ENCODE assay signal across 1 cellular context in the genomic region with DNA sequence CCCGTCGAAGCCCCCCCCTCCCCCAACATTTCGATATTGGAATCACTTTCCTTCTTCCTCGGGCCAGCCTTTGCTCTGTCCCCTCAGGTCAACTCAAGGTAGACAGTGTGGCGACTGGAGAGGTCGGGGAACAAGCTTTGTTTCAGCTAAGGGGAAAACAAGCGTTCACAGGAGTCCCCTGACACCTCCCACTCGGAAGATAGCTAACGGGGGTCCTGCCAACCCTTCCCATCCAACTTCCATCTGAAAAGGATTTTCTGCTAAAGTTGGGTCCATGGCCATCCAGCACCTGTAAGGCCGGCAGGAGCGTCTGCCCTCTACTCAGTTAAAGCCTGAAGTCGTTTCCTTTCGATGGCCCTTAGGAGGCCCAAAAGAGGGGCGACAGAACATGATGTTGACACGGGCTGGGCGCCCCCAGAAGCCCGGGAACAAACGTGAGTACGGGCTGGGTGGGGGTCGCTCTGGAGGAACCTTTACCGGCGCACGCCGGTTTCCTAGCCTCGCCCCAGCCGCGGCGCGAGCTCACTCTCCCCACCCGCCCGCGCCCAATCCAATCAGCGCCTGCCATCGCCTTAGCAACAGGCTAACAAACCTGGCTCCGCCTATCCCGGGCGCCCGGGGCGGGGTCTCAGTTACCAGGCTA.
A peak's percentile ranks its signal among the peaks of the same experiment; 100 is the strongest.
TF ChIP-seq lines count a peak whose summit lies in the region.

No MANE protein-coding gene starts in this region.

TF ChIP-seq in HEK293, 187 proteins besides CTCF, POLR2A, EP300 and RAD21 (continued from another document):
- TF ChIP-seq HOXD13 (CRISPR knock-in tag; IDR thresholded peaks at IDR 0.05; ENCODE audit: borderline replicate concordance) (no peak), ZSCAN4 (tag by site-specific recombination; IDR thresholded peaks at IDR 0.05) (no peak), ZNF121 (tag by site-specific recombination; IDR thresholded peaks at IDR 0.05) (0 out of 2 replicates have a peak, but pooled peaks have one; percentile 9), WT1 (tag by site-specific recombination; IDR thresholded peaks at IDR 0.05) (0 out of 2 replicates have a peak, but pooled peaks have one; percentile 14), ZNF704 (tag by site-specific recombination; IDR thresholded peaks at IDR 0.05) (no peak), ZBTB8A (tag by site-specific recombination; IDR thresholded peaks at IDR 0.05) (peak; percentile 70; the same call in 1 of the 2 replicates), GLI4 (tag by site-specific recombination; IDR thresholded peaks at IDR 0.05) (no peak), MZF1 (tag by site-specific recombination; IDR thresholded peaks at IDR 0.05; ENCODE audit: borderline replicate concordance) (no peak), ZNF335 (tag by site-specific recombination; conservative IDR thresholded peaks at IDR 0.05) (peak; percentile 64), ZNF621 (tag by site-specific recombination; IDR thresholded peaks at IDR 0.05) (no peak), KLF8 (tag by site-specific recombination; IDR thresholded peaks at IDR 0.05) (peak; percentile 62), ZBTB48 (tag by site-specific recombination; IDR thresholded peaks at IDR 0.05) (peak; percentile 13; the same call in 1 of the 2 replicates), ZNF660 (tag by site-specific recombination; IDR thresholded peaks at IDR 0.05) (peak; percentile 38; the same call in 1 of the 2 replicates), SP2 (tag by site-specific recombination; IDR thresholded peaks at IDR 0.05) (peak; percentile 71), IKZF3 (tag by site-specific recombination; IDR thresholded peaks at IDR 0.05) (peak; percentile 59), KLF9 (tag by site-specific recombination; IDR thresholded peaks at IDR 0.05; ENCODE audit: low read depth) (0 out of 2 replicates have a peak, but pooled peaks have one; percentile 48), PATZ1 (tag by site-specific recombination; IDR thresholded peaks at IDR 0.05) (peak; percentile 80), ZEB2 (tag by site-specific recombination; IDR thresholded peaks at IDR 0.05) (peak; percentile 89), INSM2 (tag by site-specific recombination; IDR thresholded peaks at IDR 0.05) (no peak), ZNF24 (tag by site-specific recombination; IDR thresholded peaks at IDR 0.05) (0 out of 2 replicates have a peak, but pooled peaks have one; percentile 50)
